ENCODE assay signal across 34 cellular contexts in genomic region chr13:91618315-91618714, GRCh38.
DNase-seq lines count a peak whose midpoint lies in the region; ATAC-seq, FAIRE-seq and TF ChIP-seq lines count a peak whose summit lies in the region.
"Had no signal": no experiment of that assay in that cellular context is flagged by ENCODE, and none has a peak within 500 bp of the region (broad histone marks: within the 10 kb centered on the region; RNA-seq: fewer than 3 reads in every experiment).

No MANE protein-coding gene starts in this region.

- POLR2A ChIA-PET in K562 (lab: Yijun Ruan, JAX): interaction anchor here (0.6 kb wide), 2 partner anchors 59 to 543 kb away, joined by 3 to 4 read pairs; no protein-coding TSS in a partner anchor

- H2AFZ ChIP-seq in K562 (ENCODE audit: low read depth, low read length): no peak overlapping the region
- H2AFZ ChIP-seq in trophoblast cell (ENCODE audit: insufficient read depth, low read length, poor library complexity): no peak overlapping the region

- no peaks in the 10 kb centered on the region for H3K4me1 ChIP-seq in K562 (replicated peaks in 1 of 2; ENCODE audit: control insufficient read depth in 2 of 2, insufficient read depth in 2 of 2, low read length in 2 of 2)
- peaks cover 5 to 8% of the 10 kb centered on the region in 2 experiments for H3K4me1 ChIP-seq in trophoblast cell (ENCODE audit: control insufficient read depth in 1 of 2, insufficient read depth in 2 of 2, low read length in 2 of 2)
- H3K4me1 ChIP-seq: A549; BLaER1; BLaER1 treated with 17β-estradiol and CSF1 and Interleukin-3, amounts not matched to agents 10 nM and 100 nM; Caco-2 had no signal

- H3K4ac ChIP-seq in trophoblast cell (ENCODE audit: low read depth, low read length): no peak overlapping the region

- H3K18ac ChIP-seq in trophoblast cell (ENCODE audit: low read length): no peak overlapping the region

- H4K20me1 ChIP-seq in K562 (replicated peaks; ENCODE audit: control insufficient read depth, insufficient read depth, low read length): no peaks in the 10 kb centered on the region
- H4K20me1 ChIP-seq: BLaER1; BLaER1 treated with 17β-estradiol and CSF1 and Interleukin-3, amounts not matched to agents 10 nM and 100 nM had no signal

- in situ Hi-C loops in K562 (cut with MboI): no loop called here

- no peak for TF ChIP-seq EP300 in K562 (IDR thresholded peaks at IDR 0.05; ENCODE audit: low read length)

- H3K79me1 ChIP-seq in trophoblast cell (ENCODE audit: low read length): peaks cover 11% of the 10 kb centered on the region

- H2BK120ac ChIP-seq in trophoblast cell (ENCODE audit: insufficient read depth, low read length, poor library complexity): peak overlapping the region; percentile 62

- no TSS peak for BruUV-seq in K562 (replicated peaks; lab: Mats Ljungman, UMichigan)

- H4K12ac ChIP-seq in trophoblast cell (ENCODE audit: low read depth, low read length): no peak overlapping the region

- H4K8ac ChIP-seq in trophoblast cell (ENCODE audit: low read depth, low read length): no peak overlapping the region

- H3K36me3 ChIP-seq in K562 (ENCODE audit: control insufficient read depth, insufficient read depth, low read length) (no peaks in the 10 kb centered on the region), trophoblast cell (ENCODE audit: control insufficient read depth in 1 of 2, insufficient read depth in 2 of 2, low read length in 2 of 2) (no peaks in the 10 kb centered on the region)
- H3K36me3 ChIP-seq: BE2C; BLaER1; BLaER1 treated with 17β-estradiol and CSF1 and Interleukin-3, amounts not matched to agents 10 nM and 100 nM had no signal

- DNase-seq in OCI-M1 (lab: John Stamatoyannopoulos, UW) (peak; percentile 79), OCI-M2 (lab: John Stamatoyannopoulos, UW; ENCODE audit: unreplicated experiment) (peak; percentile 1), K562 (ENCODE audit: extremely low read depth in 1 of 4, low spot score in 3 of 4) (peak in 1 of 4 experiments; percentile 23), trophoblast cell (no peak), COLO668 (lab: John Stamatoyannopoulos, UW; ENCODE audit: unreplicated experiment) (no peak), left cardiac atrium (no peak)
- DNase-seq: 8988T; ACHN; AML-193; BE2C; C1 segment of cervical spinal cord; Caco-2; Calu3; CD4-positive, alpha-beta memory T cell; CD4-positive, alpha-beta T cell; CD4-positive, CD25-positive, alpha-beta regulatory T cell; CD8-positive, alpha-beta memory T cell; CD8-positive, alpha-beta T cell; COR-L47; DMS 273 treated with DMSO at 0.1 percent for 48 hours; DMS153; DMS53; DMS79; DMS79 treated with DMSO at 0.1 percent for 48 hours; DND-41; EL had no signal

- H3K27ac ChIP-seq in K562 (ENCODE audit: extremely low read depth, low read depth, low read length) (no peak overlapping the region), trophoblast cell (ENCODE audit: low read depth, low read length) (no peak overlapping the region)
- H3K27ac ChIP-seq: 22Rv1; A549; BLaER1; BLaER1 treated with 17β-estradiol and CSF1 and Interleukin-3, amounts not matched to agents 10 nM and 100 nM; C4-2B had no signal

- H3K4me3 ChIP-seq in K562: no peak overlapping the region
- H3K4me3 ChIP-seq in trophoblast cell (ENCODE audit: low read depth, low read length): no peak overlapping the region
- H3K4me3 ChIP-seq: A549; BLaER1; BLaER1 treated with 17β-estradiol and CSF1 and Interleukin-3, amounts not matched to agents 10 nM and 100 nM had no signal

- 2% methylated on average over 3 of the region's 3 CpGs for WGBS in K562 (ENCODE audit: insufficient coverage, low coverage, missing lambda C conversion rate)
- whole genome bisulfite sequencing in trophoblast cell (ENCODE audit: extremely low coverage, insufficient coverage, insufficient read length): no CpG with 5 or more reads among the region's 3 CpGs

- no peak overlapping the region for H3K23ac ChIP-seq in trophoblast cell (ENCODE audit: low read length)

- ATAC-seq in K562 (peak; percentile 63; the same call in 2 of the 3 replicates), GM21526 (IDR thresholded peaks at IDR 0.05; ENCODE audit: low FRiP score, unreplicated experiment) (no peak), HG03097 (IDR thresholded peaks at IDR 0.05; ENCODE audit: low FRiP score, unreplicated experiment) (no peak), left cardiac atrium (no peak)
- ATAC-seq: A549; CD8-positive, alpha-beta T cell had no signal

- H3K9ac ChIP-seq in K562 (ENCODE audit: insufficient read depth in 1 of 2, low read depth in 2 of 2, low read length in 2 of 2) (no peak overlapping the region), trophoblast cell (ENCODE audit: low read length) (no peak overlapping the region)
- H3K9ac ChIP-seq: BLaER1; BLaER1 treated with 17β-estradiol and CSF1 and Interleukin-3, amounts not matched to agents 10 nM and 100 nM had no signal

- CTCF ChIA-PET in K562 (lab: Yijun Ruan, JAX; ENCODE audit: low intra/inter-chr PET ratio): no interaction called here

- TF ChIP-seq POLR2A in K562 (conservative IDR thresholded peaks at IDR 0.05): no peak

- FAIRE-seq in K562 (lab: Jason Lieb, UNC): no peak
- FAIRE-seq: A204.1, A549 had no signal

- H2AK5ac ChIP-seq in trophoblast cell (ENCODE audit: low read length): peak overlapping the region; percentile 40

- no peak overlapping the region for H2BK5ac ChIP-seq in trophoblast cell (ENCODE audit: low read depth, low read length, poor library complexity)

- intact Hi-C loops in K562 (cut with micrococcal nuclease): no loop called here
- intact Hi-C loops in left cardiac atrium (cut with DNase I): no loop called here

- peak overlapping the region; percentile 52 for H4K91ac ChIP-seq in trophoblast cell (ENCODE audit: low read depth, low read length)

- TF ChIP-seq CTCF in K562 (IDR thresholded peaks at IDR 0.05 in 2 of 3, conservative IDR thresholded peaks at IDR 0.05 in 1 of 3; ENCODE audit: insufficient read depth in 2 of 3, low read depth in 1 of 3, low read length in 3 of 3): no peak

- no peaks in the 10 kb centered on the region; the same call in 1 of the 2 replicates for H3K9me3 ChIP-seq in K562 (replicated peaks; ENCODE audit: control insufficient read depth, insufficient read depth, low read depth, low read length)
- H3K9me3 ChIP-seq in trophoblast cell (ENCODE audit: insufficient read depth, low read depth, low read length): no peaks in the 10 kb centered on the region
- H3K9me3 ChIP-seq: A549; BE2C; BLaER1; BLaER1 treated with 17β-estradiol and CSF1 and Interleukin-3, amounts not matched to agents 10 nM and 100 nM; Caco-2 had no signal

- H3K27me3 ChIP-seq in K562 (ENCODE audit: control insufficient read depth in 2 of 2, insufficient read depth in 2 of 2, low read length in 2 of 2) (no peaks in the 10 kb centered on the region), trophoblast cell (ENCODE audit: insufficient read depth, low read length) (no peaks in the 10 kb centered on the region)
- H3K27me3 ChIP-seq: BE2C; BLaER1; BLaER1 treated with 17β-estradiol and CSF1 and Interleukin-3, amounts not matched to agents 10 nM and 100 nM had no signal

- no peak overlapping the region for H3K14ac ChIP-seq in trophoblast cell (ENCODE audit: low read length)

- H3K4me2 ChIP-seq in K562 (ENCODE audit: insufficient read depth, low read length) (no peak overlapping the region), trophoblast cell (ENCODE audit: low read length) (no peak overlapping the region)
- H3K4me2 ChIP-seq: A549; BLaER1; BLaER1 treated with 17β-estradiol and CSF1 and Interleukin-3, amounts not matched to agents 10 nM and 100 nM had no signal

- no peaks in the 10 kb centered on the region for H3K9me1 ChIP-seq in K562 (ENCODE audit: control insufficient read depth, insufficient read depth, low read length)

- H3K79me2 ChIP-seq in K562 (ENCODE audit: control insufficient read depth, insufficient read depth, low read length) (no peaks in the 10 kb centered on the region), trophoblast cell (ENCODE audit: control insufficient read depth, insufficient read depth, low read length, poor library complexity) (peaks cover 3% of the 10 kb centered on the region)

- peak overlapping the region; percentile 60 for H2BK12ac ChIP-seq in trophoblast cell (ENCODE audit: low read length)

- TF ChIP-seq RAD21 in K562 (CRISPR knock-in tag; conservative IDR thresholded peaks at IDR 0.05 in 1 of 2, IDR thresholded peaks at IDR 0.05 in 1 of 2): no peak

TF ChIP-seq in K562, 482 proteins besides CTCF, POLR2A, EP300 and RAD21:
- TF ChIP-seq EGR1 (conservative IDR thresholded peaks at IDR 0.05): peak; percentile 26; the same call in 1 of the 2 replicates
- TF ChIP-seq ZKSCAN3 (CRISPR knock-in tag; IDR thresholded peaks at IDR 0.05): no peak

Comparison
In these comparisons a context has a peak if more than half of its experiments do, and no peak if none do; other contexts are left out.
1. DNase-seq: peak in OCI-M1 (single experiment) and OCI-M2 (single experiment); none in trophoblast cell (0 of 2), COLO668 (single experiment) and left cardiac atrium (single experiment).